15 cellular contexts compared by ENCODE assay signal in genomic region chr1:20932437-20932977, GRCh38.
DNase-seq lines count a peak whose midpoint lies in the region; ATAC-seq and TF ChIP-seq lines count a peak whose summit lies in the region.
"Had no signal": no experiment of that assay in that cellular context is flagged by ENCODE, and none has a peak within 500 bp of the region (broad histone marks: within the 10 kb centered on the region; RNA-seq: fewer than 3 reads in every experiment).

No MANE protein-coding gene starts in this region.

- H3K36me3 Mint-ChIP-seq in activated CD4-positive, alpha-beta memory T cell treated with anti-CD3 and anti-CD28 coated beads for 36 hours = peaks cover 19% of the 10 kb centered on the region

- no peak overlapping the region for H3K4me3 ChIP-seq in mesenchymal stem cell (ENCODE audit: insufficient read depth in 1 of 2, low read depth in 1 of 2, low read length in 2 of 2)
- H3K4me3 ChIP-seq in esophagus squamous epithelium = no peak overlapping the region
- H3K4me3 ChIP-seq: colonic mucosa, gastroesophageal sphincter, tibial artery had no signal

- no peak overlapping the region for H2AFZ ChIP-seq in mesenchymal stem cell (ENCODE audit: low read depth, low read length)

- H3K14ac ChIP-seq in mesenchymal stem cell (ENCODE audit: low read length in 2 of 2) = no peak overlapping the region

- H3K23ac ChIP-seq in mesenchymal stem cell (ENCODE audit: low read length in 2 of 2) = no peak overlapping the region

- H3K4ac ChIP-seq in mesenchymal stem cell (ENCODE audit: low read depth in 1 of 2, low read length in 2 of 2) = no peak overlapping the region

- TF ChIP-seq POLR2A in esophagus squamous epithelium (IDR thresholded peaks at IDR 0.05) = no peak

- intact Hi-C loops in activated CD4-positive, alpha-beta memory T cell treated with anti-CD3 and anti-CD28 coated beads for 36 hours (cut with micrococcal nuclease) = loop anchor here (1.0 to 5.0 kb wide), 7 partner anchors 43 to 362 kb away; partner anchors contain the start of gene HP1BP3
- intact Hi-C loops in esophagus squamous epithelium (cut with DNase I) = no loop called here

- peak; percentile 10 for DNase-seq in GM13977 (ENCODE audit: low spot score)
- peak; percentile 64 for DNase-seq in activated CD4-positive, alpha-beta memory T cell treated with anti-CD3 and anti-CD28 coated beads for 36 hours
- peak; percentile 21 to 37 for DNase-seq in stimulated activated CD4-positive, alpha-beta T cell treated with anti-CD3 and anti-CD28 coated beads, Interleukin-15, amount 100 ng/mL, for 48 hours (ENCODE audit: low read depth in 2 of 2)
- DNase-seq in mesenchymal stem cell = no peak
- DNase-seq in esophagus squamous epithelium (lab: John Stamatoyannopoulos, UW) = no peak
- no peak for DNase-seq in dermis blood vessel endothelial cell
- DNase-seq: activated gamma-delta T cell, colonic mucosa, kidney glomerular epithelial cell, NCI-H1694 treated with DMSO at 0.1 percent for 48 hours, nucleus accumbens, tibial artery had no signal

- H3K27me3 Mint-ChIP-seq in activated CD4-positive, alpha-beta memory T cell treated with anti-CD3 and anti-CD28 coated beads for 36 hours = no peaks in the 10 kb centered on the region

- H3K79me1 ChIP-seq in mesenchymal stem cell (replicated peaks; ENCODE audit: low read length, poor library complexity, severe bottlenecking) = peaks cover 30% of the 10 kb centered on the region

- no peak overlapping the region for H3K4me2 ChIP-seq in mesenchymal stem cell (ENCODE audit: low read length, poor library complexity, severe bottlenecking)

- H2BK15ac ChIP-seq in mesenchymal stem cell (ENCODE audit: low read depth, poor library complexity, severe bottlenecking) = no peak overlapping the region

- H4K8ac ChIP-seq in mesenchymal stem cell (ENCODE audit: low read length) = no peak overlapping the region

- no peak overlapping the region for H3K18ac ChIP-seq in mesenchymal stem cell (ENCODE audit: low read depth in 1 of 2, low read length in 2 of 2)

- no peak overlapping the region for H2BK120ac ChIP-seq in mesenchymal stem cell (ENCODE audit: low read depth, low read length)

- H2BK12ac ChIP-seq in mesenchymal stem cell (ENCODE audit: low read length in 2 of 2) = no peak overlapping the region

- H3K9me3 ChIP-seq in mesenchymal stem cell (ENCODE audit: control insufficient read depth, low read length) (no peaks in the 10 kb centered on the region), esophagus squamous epithelium (no peaks in the 10 kb centered on the region)
- H3K9me3 ChIP-seq: colonic mucosa, gastroesophageal sphincter, tibial artery had no signal

- 90% methylated on average over 3 of the region's 8 CpGs for WGBS in mesenchymal stem cell
- WGBS in esophagus squamous epithelium, 2 donors = 63 to 77% methylated on average over 8 of the region's 8 CpGs

- no peak overlapping the region for H2AK5ac ChIP-seq in mesenchymal stem cell (ENCODE audit: low read length, severe bottlenecking)

- CTCF ChIA-PET in activated CD4-positive, alpha-beta memory T cell treated with anti-CD3 and anti-CD28 coated beads for 36 hours (lab: Charles Lee) = interaction anchor here (0.8 to 1.2 kb wide), 2 partner anchors 90 to 179 kb away, joined by 3 to 4 read pairs; no protein-coding TSS in a partner anchor

- ATAC-seq in HG02981 (IDR thresholded peaks at IDR 0.05; ENCODE audit: unreplicated experiment) = peak; percentile 54
- ATAC-seq in GM19467 (IDR thresholded peaks at IDR 0.05; ENCODE audit: unreplicated experiment) = no peak
- ATAC-seq: gastroesophageal sphincter had no signal

- no peak overlapping the region for H3K9ac ChIP-seq in mesenchymal stem cell (ENCODE audit: low read length)

- no peak overlapping the region for H4K91ac ChIP-seq in mesenchymal stem cell (ENCODE audit: low read length)

- H3K4me3 Mint-ChIP-seq in activated CD4-positive, alpha-beta memory T cell treated with anti-CD3 and anti-CD28 coated beads for 36 hours = peak overlapping the region; percentile 17

- H3K27me3 ChIP-seq in mesenchymal stem cell (ENCODE audit: control insufficient read depth in 1 of 2, insufficient read depth in 1 of 2, low read length in 2 of 2) = no peaks in the 10 kb centered on the region
- no peaks in the 10 kb centered on the region for H3K27me3 ChIP-seq in esophagus squamous epithelium
- H3K27me3 ChIP-seq: colonic mucosa, gastroesophageal sphincter, tibial artery had no signal

- H3K36me3 ChIP-seq in mesenchymal stem cell (ENCODE audit: control insufficient read depth in 1 of 2, insufficient read depth in 2 of 2, low read depth in 1 of 2, low read length in 2 of 2) (peaks cover 4 to 55% of the 10 kb centered on the region in 2 experiments), esophagus squamous epithelium (peaks cover 0 to 30% (median 0%) of the 10 kb centered on the region in 3 donors)
- H3K36me3 ChIP-seq: colonic mucosa had no signal

- H3K27ac Mint-ChIP-seq in activated CD4-positive, alpha-beta memory T cell treated with anti-CD3 and anti-CD28 coated beads for 36 hours = peak overlapping the region; percentile 82

- no peaks in the 10 kb centered on the region for H3K4me1 ChIP-seq in mesenchymal stem cell (ENCODE audit: control insufficient read depth, insufficient read depth, low read depth, low read length)
- H3K4me1 ChIP-seq in esophagus squamous epithelium = no peaks in the 10 kb centered on the region
- H3K4me1 ChIP-seq: colonic mucosa, tibial artery had no signal

- no peak overlapping the region for H3K27ac ChIP-seq in mesenchymal stem cell (ENCODE audit: low read length, poor library complexity, severe bottlenecking)
- H3K27ac ChIP-seq in esophagus squamous epithelium = no peak overlapping the region
- H3K27ac ChIP-seq: colonic mucosa, gastroesophageal sphincter, tibial artery had no signal

- in situ Hi-C loops in GM13977 (cut with MboI; ENCODE audit: low pct_unique_long_range_greater_than_20kb, low sequenced_read_pairs, unreplicated experiment) = no loop called here

- H3K4me1 Mint-ChIP-seq in activated CD4-positive, alpha-beta memory T cell treated with anti-CD3 and anti-CD28 coated beads for 36 hours (ENCODE audit: low read depth) = peaks cover 37% of the 10 kb centered on the region

- POLR2A ChIA-PET in activated CD4-positive, alpha-beta memory T cell treated with anti-CD3 and anti-CD28 coated beads for 36 hours (lab: Charles Lee) = interaction anchor here (0.7 to 1.2 kb wide), 4 partner anchors 60 to 246 kb away, joined by 3 to 5 read pairs (median 4); no protein-coding TSS in a partner anchor

- no peak overlapping the region for H2BK5ac ChIP-seq in mesenchymal stem cell (ENCODE audit: low read depth, low read length, poor library complexity, severe bottlenecking)

- TF ChIP-seq CTCF in GM13977 (IDR thresholded peaks at IDR 0.05; ENCODE audit: extremely low read depth, insufficient read depth, missing control alignments) = peak; percentile 9
- no peak for TF ChIP-seq CTCF in esophagus squamous epithelium (IDR thresholded peaks at IDR 0.05)

- H3K9me3 Mint-ChIP-seq in activated CD4-positive, alpha-beta memory T cell treated with anti-CD3 and anti-CD28 coated beads for 36 hours = no peaks in the 10 kb centered on the region

Comparison
In these comparisons a context has a peak if more than half of its experiments do, and no peak if none do; other contexts are left out.
1. DNase-seq: peak in GM13977 (single experiment), activated CD4-positive, alpha-beta memory T cell treated with anti-CD3 and anti-CD28 coated beads for 36 hours (single experiment) and stimulated activated CD4-positive, alpha-beta T cell treated with anti-CD3 and anti-CD28 coated beads, Interleukin-15, amount 100 ng/mL, for 48 hours (2 of 2); none in mesenchymal stem cell (single experiment), esophagus squamous epithelium (single experiment) and dermis blood vessel endothelial cell (single experiment).